Comparison of ENCODE assay signal across 2 cellular contexts in the genomic region with DNA sequence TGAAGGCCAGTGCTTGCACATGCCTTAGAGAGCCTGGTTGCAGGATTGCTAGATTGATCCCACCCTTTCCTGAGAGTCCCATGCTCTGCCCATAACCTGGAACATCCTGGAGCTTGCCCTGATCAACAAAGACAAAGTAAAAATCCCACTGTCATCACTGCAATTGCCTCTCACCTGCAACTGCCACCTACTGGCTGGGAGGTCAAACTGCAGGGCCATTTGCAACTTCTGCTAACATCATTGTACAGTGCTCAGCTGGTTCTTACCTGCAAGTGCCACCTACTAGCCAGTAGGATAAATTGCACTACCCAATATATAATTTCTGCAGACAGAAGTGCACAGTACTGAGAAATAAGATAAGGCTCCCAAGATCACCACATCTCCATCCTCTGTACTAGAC.
TF ChIP-seq lines count a peak whose summit lies in the region.

No MANE protein-coding gene starts in this region.

TF ChIP-seq in SK-N-SH, 30 proteins besides CTCF, POLR2A, EP300 and RAD21 (continued from another document):
- TF ChIP-seq, protein P1, sequence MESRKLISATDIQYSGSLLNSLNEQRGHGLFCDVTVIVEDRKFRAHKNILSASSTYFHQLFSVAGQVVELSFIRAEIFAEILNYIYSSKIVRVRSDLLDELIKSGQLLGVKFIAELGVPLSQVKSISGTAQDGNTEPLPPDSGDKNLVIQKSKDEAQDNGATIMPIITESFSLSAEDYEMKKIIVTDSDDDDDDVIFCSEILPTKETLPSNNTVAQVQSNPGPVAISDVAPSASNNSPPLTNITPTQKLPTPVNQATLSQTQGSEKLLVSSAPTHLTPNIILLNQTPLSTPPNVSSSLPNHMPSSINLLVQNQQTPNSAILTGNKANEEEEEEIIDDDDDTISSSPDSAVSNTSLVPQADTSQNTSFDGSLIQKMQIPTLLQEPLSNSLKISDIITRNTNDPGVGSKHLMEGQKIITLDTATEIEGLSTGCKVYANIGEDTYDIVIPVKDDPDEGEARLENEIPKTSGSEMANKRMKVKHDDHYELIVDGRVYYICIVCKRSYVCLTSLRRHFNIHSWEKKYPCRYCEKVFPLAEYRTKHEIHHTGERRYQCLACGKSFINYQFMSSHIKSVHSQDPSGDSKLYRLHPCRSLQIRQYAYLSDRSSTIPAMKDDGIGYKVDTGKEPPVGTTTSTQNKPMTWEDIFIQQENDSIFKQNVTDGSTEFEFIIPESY (IDR thresholded peaks at IDR 0.05; ENCODE audit: borderline replicate concordance, low read depth) = no peak
- TF ChIP-seq CHD2 (IDR thresholded peaks at IDR 0.05; ENCODE audit: low read length, partially characterized antibody) = no peak
- TF ChIP-seq, protein P2, sequence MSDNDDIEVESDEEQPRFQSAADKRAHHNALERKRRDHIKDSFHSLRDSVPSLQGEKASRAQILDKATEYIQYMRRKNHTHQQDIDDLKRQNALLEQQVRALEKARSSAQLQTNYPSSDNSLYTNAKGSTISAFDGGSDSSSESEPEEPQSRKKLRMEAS (IDR thresholded peaks at IDR 0.05; ENCODE audit: low read depth) = no peak
- TF ChIP-seq NFIC (IDR thresholded peaks at IDR 0.05; ENCODE audit: borderline replicate concordance) = no peak
- no peak for TF ChIP-seq FOSL2 (IDR thresholded peaks at IDR 0.05; ENCODE audit: borderline replicate concordance, low read depth)
- TF ChIP-seq, protein P3, sequence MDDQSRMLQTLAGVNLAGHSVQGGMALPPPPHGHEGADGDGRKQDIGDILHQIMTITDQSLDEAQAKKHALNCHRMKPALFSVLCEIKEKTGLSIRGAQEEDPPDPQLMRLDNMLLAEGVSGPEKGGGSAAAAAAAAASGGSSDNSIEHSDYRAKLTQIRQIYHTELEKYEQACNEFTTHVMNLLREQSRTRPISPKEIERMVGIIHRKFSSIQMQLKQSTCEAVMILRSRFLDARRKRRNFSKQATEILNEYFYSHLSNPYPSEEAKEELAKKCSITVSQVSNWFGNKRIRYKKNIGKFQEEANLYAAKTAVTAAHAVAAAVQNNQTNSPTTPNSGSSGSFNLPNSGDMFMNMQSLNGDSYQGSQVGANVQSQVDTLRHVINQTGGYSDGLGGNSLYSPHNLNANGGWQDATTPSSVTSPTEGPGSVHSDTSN (IDR thresholded peaks at IDR 0.05) = no peak
- no peak for TF ChIP-seq RCOR1 (IDR thresholded peaks at IDR 0.05; ENCODE audit: low read length)
- no peak for TF ChIP-seq GATA2 (CRISPR knock-in tag; IDR thresholded peaks at IDR 0.05)
- TF ChIP-seq EZH2phosphoT487 (IDR thresholded peaks at IDR 0.05; ENCODE audit: borderline replicate concordance, low read depth) = no peak
- TF ChIP-seq SIN3A (IDR thresholded peaks at IDR 0.05; ENCODE audit: borderline replicate concordance, low read depth, low read length) = no peak
- no peak for TF ChIP-seq SMC3 (IDR thresholded peaks at IDR 0.05; ENCODE audit: low read depth, low read length)
- TF ChIP-seq YY1 (IDR thresholded peaks at IDR 0.05; ENCODE audit: low read depth) = no peak

TF ChIP-seq in SK-N-SH treated with all-trans-retinoic acid at 6 μM for 48 hours, 23 proteins besides CTCF, POLR2A, EP300 and RAD21 (continued from another document):
- TF ChIP-seq, protein P4, sequence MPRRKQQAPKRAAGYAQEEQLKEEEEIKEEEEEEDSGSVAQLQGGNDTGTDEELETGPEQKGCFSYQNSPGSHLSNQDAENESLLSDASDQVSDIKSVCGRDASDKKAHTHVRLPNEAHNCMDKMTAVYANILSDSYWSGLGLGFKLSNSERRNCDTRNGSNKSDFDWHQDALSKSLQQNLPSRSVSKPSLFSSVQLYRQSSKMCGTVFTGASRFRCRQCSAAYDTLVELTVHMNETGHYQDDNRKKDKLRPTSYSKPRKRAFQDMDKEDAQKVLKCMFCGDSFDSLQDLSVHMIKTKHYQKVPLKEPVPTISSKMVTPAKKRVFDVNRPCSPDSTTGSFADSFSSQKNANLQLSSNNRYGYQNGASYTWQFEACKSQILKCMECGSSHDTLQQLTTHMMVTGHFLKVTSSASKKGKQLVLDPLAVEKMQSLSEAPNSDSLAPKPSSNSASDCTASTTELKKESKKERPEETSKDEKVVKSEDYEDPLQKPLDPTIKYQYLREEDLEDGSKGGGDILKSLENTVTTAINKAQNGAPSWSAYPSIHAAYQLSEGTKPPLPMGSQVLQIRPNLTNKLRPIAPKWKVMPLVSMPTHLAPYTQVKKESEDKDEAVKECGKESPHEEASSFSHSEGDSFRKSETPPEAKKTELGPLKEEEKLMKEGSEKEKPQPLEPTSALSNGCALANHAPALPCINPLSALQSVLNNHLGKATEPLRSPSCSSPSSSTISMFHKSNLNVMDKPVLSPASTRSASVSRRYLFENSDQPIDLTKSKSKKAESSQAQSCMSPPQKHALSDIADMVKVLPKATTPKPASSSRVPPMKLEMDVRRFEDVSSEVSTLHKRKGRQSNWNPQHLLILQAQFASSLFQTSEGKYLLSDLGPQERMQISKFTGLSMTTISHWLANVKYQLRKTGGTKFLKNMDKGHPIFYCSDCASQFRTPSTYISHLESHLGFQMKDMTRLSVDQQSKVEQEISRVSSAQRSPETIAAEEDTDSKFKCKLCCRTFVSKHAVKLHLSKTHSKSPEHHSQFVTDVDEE (CRISPR knock-in tag; IDR thresholded peaks at IDR 0.05) = no peak
- TF ChIP-seq SNAI2 (CRISPR knock-in tag; IDR thresholded peaks at IDR 0.05) (no peak), ISL1 (CRISPR knock-in tag; IDR thresholded peaks at IDR 0.05) (no peak), TCF4 (CRISPR knock-in tag; IDR thresholded peaks at IDR 0.05; ENCODE audit: borderline replicate concordance) (no peak)
- TF ChIP-seq, protein P5, sequence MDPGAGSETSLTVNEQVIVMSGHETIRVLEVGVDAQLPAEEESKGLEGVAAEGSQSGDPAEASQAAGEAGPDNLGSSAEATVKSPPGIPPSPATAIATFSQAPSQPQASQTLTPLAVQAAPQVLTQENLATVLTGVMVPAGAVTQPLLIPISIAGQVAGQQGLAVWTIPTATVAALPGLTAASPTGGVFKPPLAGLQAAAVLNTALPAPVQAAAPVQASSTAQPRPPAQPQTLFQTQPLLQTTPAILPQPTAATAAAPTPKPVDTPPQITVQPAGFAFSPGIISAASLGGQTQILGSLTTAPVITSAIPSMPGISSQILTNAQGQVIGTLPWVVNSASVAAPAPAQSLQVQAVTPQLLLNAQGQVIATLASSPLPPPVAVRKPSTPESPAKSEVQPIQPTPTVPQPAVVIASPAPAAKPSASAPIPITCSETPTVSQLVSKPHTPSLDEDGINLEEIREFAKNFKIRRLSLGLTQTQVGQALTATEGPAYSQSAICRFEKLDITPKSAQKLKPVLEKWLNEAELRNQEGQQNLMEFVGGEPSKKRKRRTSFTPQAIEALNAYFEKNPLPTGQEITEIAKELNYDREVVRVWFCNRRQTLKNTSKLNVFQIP (CRISPR knock-in tag; IDR thresholded peaks at IDR 0.05; ENCODE audit: borderline replicate concordance, low read depth) = no peak
